Comparison of ENCODE assay signal across 21 cellular contexts in genomic region chr13:98766120-98766519, GRCh38.
"Had no signal": no experiment of that assay in that cellular context is flagged by ENCODE, and none has a peak within 500 bp of the region (broad histone marks: within the 10 kb centered on the region; RNA-seq: fewer than 3 reads in every experiment).

No MANE protein-coding gene starts in this region.

- ATAC-seq: activated CD8-positive, alpha-beta T cell treated with anti-CD3 and anti-CD28 coated beads for 36 hours; activated T-helper 17 cell treated with anti-CD3 and anti-CD28 coated beads, Interleukin-2, amount 50 U/mL, for 72 hours; left cardiac atrium; natural killer cell treated with Interleukin-12 subunit alpha and Interleukin-12 subunit beta and Interleukin-15 and Interleukin-18, amount 100 ng/mL, for 72 hours had no signal

- FAIRE-seq: urothelium cell line had no signal

- H3K27ac Mint-ChIP-seq: activated CD8-positive, alpha-beta T cell treated with anti-CD3 and anti-CD28 coated beads for 36 hours; activated naive CD8-positive, alpha-beta T cell treated with anti-CD3 and anti-CD28 coated beads for 36 hours; activated T-helper 17 cell treated with anti-CD3 and anti-CD28 coated beads, Interleukin-2, amount 50 U/mL, for 72 hours; natural killer cell treated with Interleukin-12 subunit alpha and Interleukin-12 subunit beta and Interleukin-15 and Interleukin-18, amount 100 ng/mL, for 72 hours had no signal

- H3K4me3 Mint-ChIP-seq: activated CD8-positive, alpha-beta T cell treated with anti-CD3 and anti-CD28 coated beads for 36 hours; activated naive CD8-positive, alpha-beta T cell treated with anti-CD3 and anti-CD28 coated beads for 36 hours; activated T-helper 17 cell treated with anti-CD3 and anti-CD28 coated beads, Interleukin-2, amount 50 U/mL, for 72 hours; natural killer cell treated with Interleukin-12 subunit alpha and Interleukin-12 subunit beta and Interleukin-15 and Interleukin-18, amount 100 ng/mL, for 72 hours had no signal

- H3K36me3 Mint-ChIP-seq: activated naive CD8-positive, alpha-beta T cell treated with anti-CD3 and anti-CD28 coated beads for 36 hours; natural killer cell treated with Interleukin-12 subunit alpha and Interleukin-12 subunit beta and Interleukin-15 and Interleukin-18, amount 100 ng/mL, for 72 hours had no signal

- H3K9me3 Mint-ChIP-seq: activated CD8-positive, alpha-beta T cell treated with anti-CD3 and anti-CD28 coated beads for 36 hours; activated naive CD8-positive, alpha-beta T cell treated with anti-CD3 and anti-CD28 coated beads for 36 hours; natural killer cell treated with Interleukin-12 subunit alpha and Interleukin-12 subunit beta and Interleukin-15 and Interleukin-18, amount 100 ng/mL, for 72 hours had no signal

- DNase-seq: activated CD4-positive, alpha-beta T cell treated with anti-CD3 and anti-CD28 coated beads for 48 hours; activated CD4-positive, CD25-positive, alpha-beta regulatory T cell; activated CD8-positive, alpha-beta T cell treated with anti-CD3 and anti-CD28 coated beads for 36 hours; activated naive CD4-positive, alpha-beta T cell; activated naive CD8-positive, alpha-beta T cell treated with anti-CD3 and anti-CD28 coated beads for 36 hours; activated T-cell treated with anti-CD3 and anti-CD28 coated beads, Interleukin-2, amount 50 U/mL, for 1 hour; amniotic stem cell; dermis blood vessel endothelial cell; effector memory CD4-positive, alpha-beta T cell; esophagus squamous epithelium; left cardiac atrium; lower lobe of right lung; sigmoid colon; spleen; stimulated activated CD8-positive, alpha-beta memory T cell treated with anti-CD3 and anti-CD28 coated beads, Interleukin-4, amount 100 ng/mL, for 48 hours; stimulated activated naive CD4-positive, alpha-beta T cell treated with Interleukin-2 at 50 U/mL for 16 hours; T-helper 9 cell; tibial artery had no signal

- H3K4me1 Mint-ChIP-seq: activated naive CD8-positive, alpha-beta T cell treated with anti-CD3 and anti-CD28 coated beads for 36 hours; activated T-helper 17 cell treated with anti-CD3 and anti-CD28 coated beads, Interleukin-2, amount 50 U/mL, for 72 hours had no signal
